10 cellular contexts compared by ENCODE assay signal in genomic region chr15:69415381-69415780, GRCh38. TPM values are rescaled to one million over a fixed set of nuclear protein-coding genes. Genes with fewer than 3 reads are reported as not detected.
DNase-seq lines count a peak whose midpoint lies in the region; ATAC-seq, FAIRE-seq and TF ChIP-seq lines count a peak whose summit lies in the region.
"Had no signal": no experiment of that assay in that cellular context is flagged by ENCODE, and none has a peak within 500 bp of the region (broad histone marks: within the 10 kb centered on the region; RNA-seq: fewer than 3 reads in every experiment).

No MANE protein-coding gene starts in this region.

- no peak overlapping the region for H2BK5ac ChIP-seq in H9 (ENCODE audit: insufficient read length, low read length)

- H3K18ac ChIP-seq in H9 (ENCODE audit: insufficient read length, low read depth, low read length) = no peak overlapping the region

- no peak overlapping the region for H2BK15ac ChIP-seq in H9 (ENCODE audit: low read depth, low read length)

- H3K36me3 ChIP-seq in A673 (ENCODE audit: insufficient read depth, low read length, poor library complexity, severe bottlenecking) = peaks cover 44% of the 10 kb centered on the region

- H3K27ac Mint-ChIP-seq in H9 = peak overlapping the region in 1 of 3 experiments; percentile 17; a peak in 2 of 7 replicates
- H3K27ac Mint-ChIP-seq in activated CD4-positive, alpha-beta memory T cell treated with anti-CD3 and anti-CD28 coated beads for 36 hours = no peak overlapping the region

- H3K27me3 ChIP-seq in A673 (replicated peaks; ENCODE audit: insufficient read depth, low read depth, low read length, poor library complexity) (no peaks in the 10 kb centered on the region), H9 (ENCODE audit: insufficient read depth, low read length) (no peaks in the 10 kb centered on the region)

- CTCF ChIA-PET in A673 (lab: Charles Lee) = no interaction called here
- CTCF ChIA-PET in activated CD4-positive, alpha-beta memory T cell treated with anti-CD3 and anti-CD28 coated beads for 36 hours (lab: Charles Lee) = no interaction called here

- peak overlapping the region; percentile 88 to 91 for H3K4me3 Mint-ChIP-seq in H9
- peak overlapping the region; percentile 82 for H3K4me3 Mint-ChIP-seq in activated CD4-positive, alpha-beta memory T cell treated with anti-CD3 and anti-CD28 coated beads for 36 hours

- peaks cover 9 to 15% of the 10 kb centered on the region in 2 experiments for H3K4me1 Mint-ChIP-seq in H9
- peaks cover 13% of the 10 kb centered on the region for H3K4me1 Mint-ChIP-seq in activated CD4-positive, alpha-beta memory T cell treated with anti-CD3 and anti-CD28 coated beads for 36 hours (ENCODE audit: low read depth)

- H3K56ac ChIP-seq in H9 (ENCODE audit: insufficient read length, low read depth, low read length) = no peak overlapping the region

- H3T11ph ChIP-seq in H9 (ENCODE audit: low read length) = no peak overlapping the region

- H2AFZ ChIP-seq in H9 (ENCODE audit: low read length) = no peak overlapping the region

- no peaks in the 10 kb centered on the region for H3K23me2 ChIP-seq in H9 (ENCODE audit: insufficient read length, low read depth, low read length, poor library complexity, severe bottlenecking)

- H3K9me3 ChIP-seq in A673 (ENCODE audit: low read depth, low read length, poor library complexity, severe bottlenecking) = no peaks in the 10 kb centered on the region
- H3K9me3 ChIP-seq in H9 (ENCODE audit: control insufficient read depth, low read depth, low read length) = no peaks in the 10 kb centered on the region

- no peak overlapping the region for H4K5ac ChIP-seq in H9 (ENCODE audit: insufficient read length, low read depth, low read length)

- FAIRE-seq in D721Med (lab: Jason Lieb, UNC) = no peak
- FAIRE-seq: H54 had no signal

- no peak overlapping the region for H2AK5ac ChIP-seq in H9 (ENCODE audit: insufficient read length, low read length)

- no CpG with 5 or more reads among the region's 3 CpGs for WGBS in H9 (ENCODE audit: extremely low coverage, insufficient read length, low lambda C conversion rate)

- TF ChIP-seq CTCF in A673 (conservative IDR thresholded peaks at IDR 0.05; ENCODE audit: low read depth, low read length) (no peak), H9 (conservative IDR thresholded peaks at IDR 0.05) (no peak), D721Med (IDR thresholded peaks at IDR 0.05; ENCODE audit: insufficient read depth, missing control alignments) (no peak)

- H3K36me3 Mint-ChIP-seq in H9 (ENCODE audit: insufficient read depth in 1 of 3, low read depth in 3 of 3) = peaks cover 21 to 36% (median 33%) of the 10 kb centered on the region in 3 experiments
- peaks cover 30% of the 10 kb centered on the region for H3K36me3 Mint-ChIP-seq in activated CD4-positive, alpha-beta memory T cell treated with anti-CD3 and anti-CD28 coated beads for 36 hours

- H3K14ac ChIP-seq in H9 (ENCODE audit: insufficient read depth, low read length) = no peak overlapping the region

- no peak for ATAC-seq in HG02938 (IDR thresholded peaks at IDR 0.05; ENCODE audit: unreplicated experiment)
- ATAC-seq in HG02981 (IDR thresholded peaks at IDR 0.05; ENCODE audit: unreplicated experiment) = no peak

- TSS peak; percentile 69 for BruUV-seq in A673 (replicated peaks; lab: Mats Ljungman, UMichigan)

- H3K9me3 Mint-ChIP-seq in H9 = no peaks in the 10 kb centered on the region; a peak in 1 of 5 replicates
- no peaks in the 10 kb centered on the region for H3K9me3 Mint-ChIP-seq in activated CD4-positive, alpha-beta memory T cell treated with anti-CD3 and anti-CD28 coated beads for 36 hours

- H2BK120ac ChIP-seq in H9 (ENCODE audit: low read depth, low read length, poor library complexity, severe bottlenecking) = no peak overlapping the region

- H3K4me1 ChIP-seq in A673 (ENCODE audit: insufficient read depth, low read length, poor library complexity, severe bottlenecking) = peaks cover 7% of the 10 kb centered on the region
- H3K4me1 ChIP-seq in H9 (ENCODE audit: insufficient read depth, low read length) = no peaks in the 10 kb centered on the region

- no peak overlapping the region for H4K91ac ChIP-seq in H9 (ENCODE audit: insufficient read length, low read depth, low read length)

- H3K23ac ChIP-seq in H9 (ENCODE audit: insufficient read length, low read depth, low read length) = no peak overlapping the region

- H3K79me2 ChIP-seq in H9 (ENCODE audit: insufficient read depth, low read length) = peaks cover 10% of the 10 kb centered on the region; the same call in 1 of the 2 replicates

- no peak overlapping the region for H2BK20ac ChIP-seq in H9 (ENCODE audit: low read depth, low read length, poor library complexity, severe bottlenecking)

- H4K20me1 ChIP-seq in H9 (ENCODE audit: control insufficient read depth, insufficient read depth, insufficient read length) = no peaks in the 10 kb centered on the region

- DNase-seq in A673 (ENCODE audit: low spot score) (peak; percentile 14), H9 (no peak), globus pallidus (ENCODE audit: low spot score) (no peak), D721Med (ENCODE audit: insufficient read length, low spot score) (no peak)
- DNase-seq in activated CD4-positive, alpha-beta memory T cell treated with anti-CD3 and anti-CD28 coated beads for 36 hours = no peak
- DNase-seq: NCI-H2029 had no signal

- H3K27me3 Mint-ChIP-seq in H9 (ENCODE audit: low read depth) = no peaks in the 10 kb centered on the region
- H3K27me3 Mint-ChIP-seq in activated CD4-positive, alpha-beta memory T cell treated with anti-CD3 and anti-CD28 coated beads for 36 hours = peaks cover 10% of the 10 kb centered on the region

- intact Hi-C loops in A673 (cut with micrococcal nuclease; ENCODE audit: unreplicated experiment) = no loop called here
- intact Hi-C loops in activated CD4-positive, alpha-beta memory T cell treated with anti-CD3 and anti-CD28 coated beads for 36 hours (cut with micrococcal nuclease) = no loop called here

- POLR2A ChIA-PET in A673 (lab: Charles Lee; ENCODE audit: low non-redundant PET) = no interaction called here
- POLR2A ChIA-PET in activated CD4-positive, alpha-beta memory T cell treated with anti-CD3 and anti-CD28 coated beads for 36 hours (lab: Charles Lee) = interaction anchor here (1.0 to 2.0 kb wide), 2 partner anchors 37 to 47 kb away, joined by 4 to 28 read pairs; partner anchors contain the start of gene RPLP1

- H3K27ac ChIP-seq in A673 (ENCODE audit: low read depth, low read length, poor library complexity, severe bottlenecking) = peak overlapping the region; percentile 95
- H3K27ac ChIP-seq in H9 (ENCODE audit: insufficient read length, low read depth, low read length) = no peak overlapping the region

- H3K4ac ChIP-seq in H9 (ENCODE audit: low read depth, low read length) = no peak overlapping the region

- H3K4me2 ChIP-seq in H9 (ENCODE audit: insufficient read depth, insufficient read length, low read length) = peak overlapping the region; percentile 46

- H4K8ac ChIP-seq in H9 (replicated peaks; ENCODE audit: insufficient read length, low read depth, low read length) = no peak overlapping the region

- H3K79me1 ChIP-seq in H9 (ENCODE audit: insufficient read depth, low read depth, low read length, poor library complexity, severe bottlenecking) = peaks cover 3% of the 10 kb centered on the region

- peak overlapping the region; percentile 42 for H3K9ac ChIP-seq in H9 (ENCODE audit: extremely low read depth, insufficient read length, low read length)

- H3K4me3 ChIP-seq in A673 (ENCODE audit: low read depth, low read length, poor library complexity, severe bottlenecking) (peak overlapping the region; percentile 98), iPS-11a (ENCODE audit: low read depth, low read length) (peak overlapping the region; percentile 92)

- H2BK12ac ChIP-seq in H9 (ENCODE audit: insufficient read length, low read depth, low read length) = no peak overlapping the region

RNA-seq across cellular contexts. Expression of gene KIF23, which starts 1.2 kb away (rescaled TPM):
- total RNA-seq in A673 (2021) (124 TPM in 2 replicates), H9 (2021) (55.4 and 57.2 TPM in 2 replicates)
- 10 to 100 TPM; 55.6 to 63.1 TPM for total RNA-seq in activated CD4-positive, alpha-beta memory T cell treated with anti-CD3 and anti-CD28 coated beads for 36 hours

RNA-seq across cellular contexts. Expression of gene RPLP1, which starts 37.2 kb away (rescaled TPM):
- total RNA-seq in A673 (2021) = 1,496 and 1,613 TPM in 2 replicates
- 1,715 and 1,872 TPM in 2 replicates for total RNA-seq in H9 (2021)
- total RNA-seq in activated CD4-positive, alpha-beta memory T cell treated with anti-CD3 and anti-CD28 coated beads for 36 hours = 1,000 to 10,000 TPM; 2,547 to 2,620 TPM
